15 cellular contexts compared by ENCODE assay signal in the genomic region with DNA sequence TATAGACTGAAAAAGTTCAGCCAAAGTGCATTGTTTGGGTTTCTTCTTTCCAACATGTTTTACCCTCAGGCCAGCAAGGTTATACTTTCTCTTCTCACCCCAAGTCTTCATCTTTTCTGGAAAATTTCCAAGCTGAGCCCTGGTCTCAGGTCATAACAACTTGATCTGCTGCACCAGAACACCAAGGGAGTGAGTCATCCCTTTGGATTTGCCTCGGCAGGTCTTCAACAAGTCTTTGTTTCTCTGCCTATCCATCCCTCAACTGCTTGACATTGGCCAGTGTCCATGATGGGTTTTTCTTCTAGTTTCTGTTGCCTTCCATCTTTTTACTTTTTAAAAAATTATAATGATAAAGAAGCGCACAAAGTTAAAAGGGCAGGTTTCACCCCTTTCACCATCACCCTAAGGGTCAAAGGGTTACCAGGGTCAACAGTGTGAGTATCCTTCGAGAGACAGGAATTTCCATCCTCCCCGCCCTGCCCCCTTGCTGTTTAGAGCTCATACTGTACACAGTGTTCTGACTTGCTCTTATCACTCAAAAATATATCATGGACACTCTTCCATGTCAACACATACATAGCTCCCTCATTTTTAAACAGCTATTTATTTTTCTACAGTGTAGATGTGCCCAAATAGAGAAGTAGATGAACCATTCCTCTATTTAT.
DNase-seq lines count a peak whose midpoint lies in the region; ATAC-seq and TF ChIP-seq lines count a peak whose summit lies in the region.
"Had no signal": no experiment of that assay in that cellular context is flagged by ENCODE, and none has a peak within 500 bp of the region (broad histone marks: within the 10 kb centered on the region; RNA-seq: fewer than 3 reads in every experiment).

No MANE protein-coding gene starts in this region.

- 0 out of 2 replicates have a peak, but pooled peaks cover 3% of the 10 kb centered on the region for H3F3A ChIP-seq in MM.1S (ENCODE audit: insufficient read depth, low read length)

- peaks cover 10% of the 10 kb centered on the region for H3K4me1 ChIP-seq in MM.1S (ENCODE audit: low read length)

- H3K36me3 ChIP-seq in MM.1S (replicated peaks; ENCODE audit: insufficient read depth, low read length), result no peaks in the 10 kb centered on the region
- H3K36me3 ChIP-seq: thoracic aorta had no signal

- DNase-seq in ELF-1 (ENCODE audit: low read depth, low spot score) (peak; percentile 44), MM.1S (no peak), epithelial cell of prostate (ENCODE audit: low read depth, low spot score) (peak; percentile 92)
- no peak for DNase-seq in activated effector memory CD4-positive, alpha-beta T cell treated with anti-CD3 and anti-CD28 coated beads, Interleukin-2, amount 50 U/mL, for 16 hours
- DNase-seq in activated CD4-positive, CD25-positive, alpha-beta regulatory T cell (lab: John Stamatoyannopoulos, UW), result no peak
- DNase-seq: activated CD4-positive, alpha-beta T cell treated with anti-CD3 and anti-CD28 coated beads for 4 hours; COR-L47; NCI-H146; nucleus accumbens; SIG-M5 had no signal

- H3K27me3 Mint-ChIP-seq in nephron (ENCODE audit: low read depth), result no peaks in the 10 kb centered on the region
- H3K27me3 Mint-ChIP-seq: activated naive CD4-positive, alpha-beta T cell treated with anti-CD3 and anti-CD28 coated beads, Interleukin-2, amount 50 U/mL, for 24 hours had no signal

- H3K27ac ChIP-seq in MM.1S (ENCODE audit: low read length), result no peak overlapping the region
- peak overlapping the region; percentile 84 for H3K27ac ChIP-seq in epithelial cell of prostate
- H3K27ac ChIP-seq: thoracic aorta had no signal

- H3K4me2 ChIP-seq in MM.1S (ENCODE audit: low read depth, low read length), result no peak overlapping the region

- no peaks in the 10 kb centered on the region for H3K27me3 ChIP-seq in MM.1S (replicated peaks; ENCODE audit: insufficient read depth, low read length)

- H3K9me3 Mint-ChIP-seq in nephron, result no peaks in the 10 kb centered on the region
- H3K9me3 Mint-ChIP-seq: activated naive CD4-positive, alpha-beta T cell treated with anti-CD3 and anti-CD28 coated beads, Interleukin-2, amount 50 U/mL, for 24 hours had no signal

- no peaks in the 10 kb centered on the region for H3K9me3 ChIP-seq in MM.1S (replicated peaks; ENCODE audit: insufficient read depth, low read length)
- H3K9me3 ChIP-seq: thoracic aorta had no signal

- no peak for ATAC-seq in GM18861 (IDR thresholded peaks at IDR 0.05; ENCODE audit: unreplicated experiment)
- no peak for ATAC-seq in GM19035 (IDR thresholded peaks at IDR 0.05; ENCODE audit: unreplicated experiment)

- no peaks in the 10 kb centered on the region for H3K79me2 ChIP-seq in MM.1S (ENCODE audit: low read length)

- H3K4me3 ChIP-seq in MM.1S (ENCODE audit: low read length), result no peak overlapping the region
- H3K4me3 ChIP-seq: thoracic aorta had no signal

- H3K27ac Mint-ChIP-seq in nephron, result peak overlapping the region in 2 of 3 experiments; percentile 10 to 39
- H3K27ac Mint-ChIP-seq: activated naive CD4-positive, alpha-beta T cell treated with anti-CD3 and anti-CD28 coated beads, Interleukin-2, amount 50 U/mL, for 24 hours had no signal

- no peaks in the 10 kb centered on the region for H4K20me1 ChIP-seq in MM.1S (ENCODE audit: insufficient read depth, low read length)

- H3K4me3 Mint-ChIP-seq in nephron, result no peak overlapping the region
- H3K4me3 Mint-ChIP-seq: activated naive CD4-positive, alpha-beta T cell treated with anti-CD3 and anti-CD28 coated beads, Interleukin-2, amount 50 U/mL, for 24 hours had no signal

- H3K9ac ChIP-seq in MM.1S (ENCODE audit: low read length), result no peak overlapping the region

- H2AFZ ChIP-seq in MM.1S (ENCODE audit: low read length), result 0 out of 2 replicates have a peak overlapping the region, but pooled peaks have one; percentile 21

- H3K4me1 Mint-ChIP-seq in nephron, result peaks cover 61% of the 10 kb centered on the region

- H3K36me3 Mint-ChIP-seq in nephron (ENCODE audit: low read depth), result no peaks in the 10 kb centered on the region
- H3K36me3 Mint-ChIP-seq: activated naive CD4-positive, alpha-beta T cell treated with anti-CD3 and anti-CD28 coated beads, Interleukin-2, amount 50 U/mL, for 24 hours had no signal

- H3K9me2 ChIP-seq in MM.1S (replicated peaks; ENCODE audit: insufficient read depth, low read length), result no peaks in the 10 kb centered on the region

- TF ChIP-seq CTCF in MM.1S (IDR thresholded peaks at IDR 0.05; ENCODE audit: low read length), result no peak
- no peak for TF ChIP-seq CTCF in nephron (IDR thresholded peaks at IDR 0.05; ENCODE audit: unreplicated experiment in 3 of 3)

Comparison
In these comparisons a context has a peak if more than half of its experiments do, and no peak if none do; other contexts are left out.
1. DNase-seq: peak in ELF-1 (single experiment) and epithelial cell of prostate (single experiment); none in MM.1S (single experiment), activated effector memory CD4-positive, alpha-beta T cell treated with anti-CD3 and anti-CD28 coated beads, Interleukin-2, amount 50 U/mL, for 16 hours (single experiment) and activated CD4-positive, CD25-positive, alpha-beta regulatory T cell (0 of 4).